30 cellular contexts compared by ENCODE assay signal in genomic region chr3:30472090-30472489, GRCh38.
"Had no signal": no experiment of that assay in that cellular context is flagged by ENCODE, and none has a peak within 500 bp of the region (broad histone marks: within the 10 kb centered on the region; RNA-seq: fewer than 3 reads in every experiment).

No MANE protein-coding gene starts in this region.

- H3K27me3 Mint-ChIP-seq: activated B cell treated with CpG ODN at 0.5 μM for 24 hours; activated CD4-positive, alpha-beta T cell treated with anti-CD3 and anti-CD28 coated beads, Interleukin-2, amount 10 ng/mL, durations not matched to agents 24 days and 14 days; activated CD8-positive, alpha-beta T cell treated with anti-CD3 and anti-CD28 coated beads for 36 hours; activated naive CD4-positive, alpha-beta T cell treated with anti-CD3 and anti-CD28 coated beads, Interleukin-2, amount 50 U/mL, for 24 hours; activated naive CD8-positive, alpha-beta T cell treated with anti-CD3 and anti-CD28 coated beads, Interleukin-2, amount 10 ng/mL, durations not matched to agents 7 days and 5 days; activated T-cell treated with anti-CD3 and anti-CD28 coated beads, Interleukin-2, amount 50 U/mL, for 24 hours; central memory CD8-positive, alpha-beta T cell had no signal

- H3K27ac Mint-ChIP-seq: activated B cell treated with CpG ODN at 0.5 μM for 24 hours; activated CD4-positive, alpha-beta T cell treated with anti-CD3 and anti-CD28 coated beads, Interleukin-2, amount 10 ng/mL, durations not matched to agents 24 days and 14 days; activated CD8-positive, alpha-beta T cell treated with anti-CD3 and anti-CD28 coated beads for 36 hours; activated naive CD4-positive, alpha-beta T cell treated with anti-CD3 and anti-CD28 coated beads, Interleukin-2, amount 50 U/mL, for 24 hours; activated naive CD8-positive, alpha-beta T cell treated with anti-CD3 and anti-CD28 coated beads, Interleukin-2, amount 10 ng/mL, durations not matched to agents 7 days and 5 days; activated T-cell treated with anti-CD3 and anti-CD28 coated beads, Interleukin-2, amount 50 U/mL, for 24 hours; activated T-helper 2 cell treated with anti-CD3 and anti-CD28 coated beads, Interferon-gamma antibody, Interleukin-2, Interleukin-4, amounts not matched to agents 10 μg/mL and 5 μg/mL and 100 μg/mL, durations not matched to agents 14 hours and 24 hours and 36 hours had no signal

- H3K27me3 ChIP-seq: adrenal gland, brain microvascular endothelial cell, MG63 had no signal

- H3K4me1 Mint-ChIP-seq: central memory CD8-positive, alpha-beta T cell had no signal

- H3K9me3 ChIP-seq: adrenal gland, MG63 had no signal

- H3K27ac ChIP-seq: brain microvascular endothelial cell, VCaP had no signal

- H3K4me3 ChIP-seq: adrenal gland, MG63 had no signal

- DNase-seq: activated B cell treated with CpG ODN at 0.5 μM for 24 hours; activated CD4-positive, alpha-beta T cell treated with anti-CD3 and anti-CD28 coated beads for 1 hour; activated CD4-positive, alpha-beta T cell treated with anti-CD3 and anti-CD28 coated beads, Interleukin-2, amount 10 ng/mL, durations not matched to agents 24 days and 14 days; activated CD4-positive, alpha-beta T cell treated with anti-CD3 and anti-CD28 coated beads, Interleukin-2, amount 50 U/mL, for 4 hours; activated CD8-positive, alpha-beta T cell treated with anti-CD3 and anti-CD28 coated beads for 36 hours; activated gamma-delta T cell; activated naive CD4-positive, alpha-beta T cell treated with Interleukin-2 at 50 U/mL for 16 hours; activated naive CD8-positive, alpha-beta T cell treated with anti-CD3 and anti-CD28 coated beads, Interleukin-2, amount 10 ng/mL, durations not matched to agents 7 days and 5 days; activated T-cell treated with anti-CD3 and anti-CD28 coated beads, Interleukin-2, amount 50 U/mL, for 24 hours; adrenal gland; brain microvascular endothelial cell; Karpas-422; KBM-7; MG63; MV-4-11; NCI-H1092; NCI-H1436 treated with DMSO at 0.1 percent for 48 hours; NCI-H1694 treated with DMSO at 0.1 percent for 48 hours; NCI-H2029; NCI-H345; NCI-H524 treated with DMSO at 0.1 percent for 48 hours; SW 1271; T-helper 1 cell; T-helper 2 cell; T-helper 9 cell had no signal

- H3K9me3 Mint-ChIP-seq: activated B cell treated with CpG ODN at 0.5 μM for 24 hours; activated naive CD4-positive, alpha-beta T cell treated with anti-CD3 and anti-CD28 coated beads, Interleukin-2, amount 50 U/mL, for 24 hours; activated T-helper 2 cell treated with anti-CD3 and anti-CD28 coated beads, Interferon-gamma antibody, Interleukin-2, Interleukin-4, amounts not matched to agents 10 μg/mL and 5 μg/mL and 100 μg/mL, durations not matched to agents 14 hours and 24 hours and 36 hours; central memory CD8-positive, alpha-beta T cell had no signal

- H3K36me3 ChIP-seq: adrenal gland, brain microvascular endothelial cell, MG63 had no signal

- H3K4me3 Mint-ChIP-seq: activated B cell treated with CpG ODN at 0.5 μM for 24 hours; activated CD4-positive, alpha-beta T cell treated with anti-CD3 and anti-CD28 coated beads, Interleukin-2, amount 10 ng/mL, durations not matched to agents 24 days and 14 days; activated CD8-positive, alpha-beta T cell treated with anti-CD3 and anti-CD28 coated beads for 36 hours; activated naive CD4-positive, alpha-beta T cell treated with anti-CD3 and anti-CD28 coated beads, Interleukin-2, amount 50 U/mL, for 24 hours; activated naive CD8-positive, alpha-beta T cell treated with anti-CD3 and anti-CD28 coated beads, Interleukin-2, amount 10 ng/mL, durations not matched to agents 7 days and 5 days; activated T-cell treated with anti-CD3 and anti-CD28 coated beads, Interleukin-2, amount 50 U/mL, for 24 hours; central memory CD8-positive, alpha-beta T cell had no signal

- ATAC-seq: activated CD8-positive, alpha-beta T cell treated with anti-CD3 and anti-CD28 coated beads for 36 hours; Panc1 had no signal

- H3K36me3 Mint-ChIP-seq: activated naive CD4-positive, alpha-beta T cell treated with anti-CD3 and anti-CD28 coated beads, Interleukin-2, amount 50 U/mL, for 24 hours had no signal
